ENCODE assay signal across 27 cellular contexts in the genomic region with DNA sequence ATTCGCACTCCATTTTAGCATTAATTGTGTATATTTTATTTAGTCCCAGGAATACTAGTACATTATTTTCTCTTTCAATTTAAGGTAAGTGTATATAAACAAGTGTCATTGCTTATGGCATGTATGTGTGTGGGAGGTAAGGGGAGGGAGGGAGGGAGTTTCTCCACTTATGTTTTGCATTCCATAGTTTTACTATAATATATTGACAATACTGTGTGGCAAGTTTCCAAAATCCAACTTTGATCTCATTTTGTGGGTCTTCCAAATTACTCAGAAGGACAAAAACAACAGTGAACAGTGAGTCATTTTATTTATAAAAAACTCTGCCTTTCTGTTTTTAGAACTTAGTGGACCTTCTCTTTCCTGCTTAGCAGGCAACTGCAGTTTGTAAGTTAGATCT.
DNase-seq lines count a peak whose midpoint lies in the region; FAIRE-seq and TF ChIP-seq lines count a peak whose summit lies in the region.
"Had no signal": no experiment of that assay in that cellular context is flagged by ENCODE, and none has a peak within 500 bp of the region (broad histone marks: within the 10 kb centered on the region; RNA-seq: fewer than 3 reads in every experiment).

No MANE protein-coding gene starts in this region.

- H3K27me3 Mint-ChIP-seq in astrocyte (ENCODE audit: low read depth, unreplicated experiment) = no peaks in the 10 kb centered on the region
- no peaks in the 10 kb centered on the region for H3K27me3 Mint-ChIP-seq in activated CD4-positive, alpha-beta T cell treated with anti-CD3 and anti-CD28 coated beads, Interleukin-2, amount 10 ng/mL, durations not matched to agents 24 days and 14 days
- H3K27me3 Mint-ChIP-seq: activated CD4-positive, alpha-beta memory T cell treated with anti-CD3 and anti-CD28 coated beads, Interleukin-2, amount 10 ng/mL, durations not matched to agents 7 days and 5 days; activated naive CD8-positive, alpha-beta T cell treated with anti-CD3 and anti-CD28 coated beads, Interleukin-2, amount 10 ng/mL, durations not matched to agents 7 days and 5 days had no signal

- no peak overlapping the region for H3K27ac Mint-ChIP-seq in astrocyte (ENCODE audit: unreplicated experiment)
- H3K27ac Mint-ChIP-seq in activated CD4-positive, alpha-beta T cell treated with anti-CD3 and anti-CD28 coated beads, Interleukin-2, amount 10 ng/mL, durations not matched to agents 24 days and 14 days = no peak overlapping the region
- H3K27ac Mint-ChIP-seq: activated CD4-positive, alpha-beta memory T cell treated with anti-CD3 and anti-CD28 coated beads, Interleukin-2, amount 10 ng/mL, durations not matched to agents 7 days and 5 days; activated naive CD8-positive, alpha-beta T cell treated with anti-CD3 and anti-CD28 coated beads, Interleukin-2, amount 10 ng/mL, durations not matched to agents 7 days and 5 days; GM23338 had no signal

- DNase-seq in EL (peak; percentile 39), astrocyte (ENCODE audit: low read depth) (peak; percentile 35), fibroblast of mammary gland (ENCODE audit: low read depth) (peak; percentile 40), myocyte (ENCODE audit: low read depth) (peak; percentile 7), NCI-H1930 (lab: John Stamatoyannopoulos, UW) (no peak), NCI-H345 treated with DMSO at 0.1 percent for 48 hours (lab: John Stamatoyannopoulos, UW; ENCODE audit: unreplicated experiment) (no peak), NCI-H524 (lab: John Stamatoyannopoulos, UW) (no peak)
- no peak for DNase-seq in activated CD4-positive, alpha-beta T cell treated with anti-CD3 and anti-CD28 coated beads, Interleukin-2, amount 10 ng/mL, durations not matched to agents 24 days and 14 days
- DNase-seq: activated CD4-positive, alpha-beta memory T cell treated with anti-CD3 and anti-CD28 coated beads, Interleukin-2, amount 10 ng/mL, durations not matched to agents 7 days and 5 days; activated CD4-positive, CD25-positive, alpha-beta regulatory T cell; activated effector memory CD4-positive, alpha-beta T cell treated with Interleukin-2 at 50 U/mL for 16 hours; activated naive CD8-positive, alpha-beta T cell treated with anti-CD3 and anti-CD28 coated beads, Interleukin-2, amount 10 ng/mL, durations not matched to agents 7 days and 5 days; BE2C; DMS53; hippocampal formation; KBM-7; NCI-H1417 treated with DMSO at 0.1 percent for 48 hours; NCI-H524 treated with DMSO at 0.1 percent for 48 hours; Peyer's patch; sigmoid colon; stimulated activated CD4-positive, alpha-beta T cell treated with anti-CD3 and anti-CD28 coated beads, Interleukin-1b, Interleukin-23, amount 100 ng/mL, for 48 hours; trophoblast cell had no signal

- H3K27me3 ChIP-seq in astrocyte (ENCODE audit: insufficient read depth, low read length) = no peaks in the 10 kb centered on the region
- H3K27me3 ChIP-seq: BE2C, Peyer's patch, sigmoid colon had no signal

- FAIRE-seq in astrocyte (lab: Jason Lieb, UNC) = no peak
- FAIRE-seq: A204.1, islet of Langerhans had no signal

- H3K9me3 ChIP-seq in astrocyte (ENCODE audit: insufficient read depth, low read depth, low read length) = no peaks in the 10 kb centered on the region
- H3K9me3 ChIP-seq: BE2C, Peyer's patch had no signal

- H3K36me3 ChIP-seq in astrocyte (ENCODE audit: insufficient read depth, low read length) = no peaks in the 10 kb centered on the region
- H3K36me3 ChIP-seq: BE2C, Peyer's patch, sigmoid colon had no signal

- no peak overlapping the region for H3K4me3 Mint-ChIP-seq in astrocyte (ENCODE audit: unreplicated experiment)
- no peak overlapping the region for H3K4me3 Mint-ChIP-seq in activated CD4-positive, alpha-beta T cell treated with anti-CD3 and anti-CD28 coated beads, Interleukin-2, amount 10 ng/mL, durations not matched to agents 24 days and 14 days
- H3K4me3 Mint-ChIP-seq: activated CD4-positive, alpha-beta memory T cell treated with anti-CD3 and anti-CD28 coated beads, Interleukin-2, amount 10 ng/mL, durations not matched to agents 7 days and 5 days; activated naive CD8-positive, alpha-beta T cell treated with anti-CD3 and anti-CD28 coated beads, Interleukin-2, amount 10 ng/mL, durations not matched to agents 7 days and 5 days; GM23338; neural crest cell had no signal

- no peaks in the 10 kb centered on the region for H4K20me1 ChIP-seq in astrocyte (ENCODE audit: insufficient read depth, low read length)

- H3K36me3 Mint-ChIP-seq in astrocyte (ENCODE audit: low read depth, unreplicated experiment) = no peaks in the 10 kb centered on the region
- no peaks in the 10 kb centered on the region for H3K36me3 Mint-ChIP-seq in activated CD4-positive, alpha-beta T cell treated with anti-CD3 and anti-CD28 coated beads, Interleukin-2, amount 10 ng/mL, durations not matched to agents 24 days and 14 days (ENCODE audit: low read depth)
- H3K36me3 Mint-ChIP-seq: activated naive CD8-positive, alpha-beta T cell treated with anti-CD3 and anti-CD28 coated beads, Interleukin-2, amount 10 ng/mL, durations not matched to agents 7 days and 5 days had no signal

- no peak overlapping the region for H3K27ac ChIP-seq in astrocyte (ENCODE audit: low read depth, low read length)
- H3K27ac ChIP-seq: coronary artery, Peyer's patch, sigmoid colon had no signal

- TF ChIP-seq CTCF in astrocyte (IDR thresholded peaks at IDR 0.05; ENCODE audit: insufficient read depth, low read depth, low read length) (no peak), fibroblast of mammary gland (conservative IDR thresholded peaks at IDR 0.05; ENCODE audit: control insufficient read depth, insufficient read depth, low read depth, low read length) (no peak)

- H3K9me3 Mint-ChIP-seq in astrocyte (ENCODE audit: unreplicated experiment) = peaks cover 8% of the 10 kb centered on the region
- no peaks in the 10 kb centered on the region for H3K9me3 Mint-ChIP-seq in activated CD4-positive, alpha-beta T cell treated with anti-CD3 and anti-CD28 coated beads, Interleukin-2, amount 10 ng/mL, durations not matched to agents 24 days and 14 days

- H3K4me1 ChIP-seq in astrocyte (ENCODE audit: insufficient read depth, low read length) = no peaks in the 10 kb centered on the region
- H3K4me1 ChIP-seq: BE2C, Peyer's patch, sigmoid colon had no signal

- H2AFZ ChIP-seq in astrocyte (ENCODE audit: low read depth, low read length) = no peak overlapping the region
- H2AFZ ChIP-seq: GM23338 had no signal

- H3K4me3 ChIP-seq in astrocyte (ENCODE audit: insufficient read depth, low read depth, low read length) (no peak overlapping the region), fibroblast of mammary gland (ENCODE audit: control insufficient read depth, low read depth, low read length) (no peak overlapping the region)
- H3K4me3 ChIP-seq: coronary artery, GM23338, Peyer's patch, sigmoid colon had no signal

- intact Hi-C loops in activated CD4-positive, alpha-beta T cell treated with anti-CD3 and anti-CD28 coated beads, Interleukin-2, amount 10 ng/mL, durations not matched to agents 24 days and 14 days (cut with micrococcal nuclease) = no loop called here

- H3K4me2 ChIP-seq in astrocyte (ENCODE audit: low read length) = no peak overlapping the region
- H3K4me2 ChIP-seq: GM23338 had no signal

- no peak overlapping the region for H3K9ac ChIP-seq in astrocyte (ENCODE audit: low read length)

- no peaks in the 10 kb centered on the region for H3K79me2 ChIP-seq in astrocyte (ENCODE audit: insufficient read depth, low read length)

- no peaks in the 10 kb centered on the region for H3K4me1 Mint-ChIP-seq in astrocyte (ENCODE audit: low read depth, unreplicated experiment)
- H3K4me1 Mint-ChIP-seq in activated CD4-positive, alpha-beta T cell treated with anti-CD3 and anti-CD28 coated beads, Interleukin-2, amount 10 ng/mL, durations not matched to agents 24 days and 14 days = no peaks in the 10 kb centered on the region
- H3K4me1 Mint-ChIP-seq: activated CD4-positive, alpha-beta memory T cell treated with anti-CD3 and anti-CD28 coated beads, Interleukin-2, amount 10 ng/mL, durations not matched to agents 7 days and 5 days; activated naive CD8-positive, alpha-beta T cell treated with anti-CD3 and anti-CD28 coated beads, Interleukin-2, amount 10 ng/mL, durations not matched to agents 7 days and 5 days; GM23338; neural crest cell had no signal

Comparison
In these comparisons a context has a peak if more than half of its experiments do, and no peak if none do; other contexts are left out.
1. DNase-seq: peak in EL (single experiment), astrocyte (single experiment), fibroblast of mammary gland (single experiment) and myocyte (single experiment); none in NCI-H1930 (0 of 2), NCI-H345 treated with DMSO at 0.1 percent for 48 hours (single experiment), NCI-H524 (0 of 2) and activated CD4-positive, alpha-beta T cell treated with anti-CD3 and anti-CD28 coated beads, Interleukin-2, amount 10 ng/mL, durations not matched to agents 24 days and 14 days (single experiment).